19 cellular contexts compared by ENCODE assay signal in the genomic region with DNA sequence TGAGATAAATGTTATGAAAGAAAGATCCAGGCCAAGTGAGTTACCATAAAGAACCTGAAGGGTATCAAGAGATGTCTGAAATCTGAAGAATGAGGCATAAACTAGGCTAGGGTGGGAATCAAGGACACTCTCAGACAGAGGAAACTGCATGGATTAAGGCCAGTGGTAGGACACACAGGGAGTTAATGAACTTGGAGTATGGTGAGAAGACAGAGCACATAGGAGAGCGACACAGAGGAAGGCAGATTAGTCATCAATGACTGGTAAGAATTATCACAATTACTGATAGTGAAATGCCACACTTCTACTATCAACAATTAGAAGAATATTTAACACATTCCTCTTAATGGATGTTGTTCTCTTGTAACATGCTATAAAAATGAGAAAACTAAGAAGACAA.
DNase-seq lines count a peak whose midpoint lies in the region; ATAC-seq and TF ChIP-seq lines count a peak whose summit lies in the region.
"Had no signal": no experiment of that assay in that cellular context is flagged by ENCODE, and none has a peak within 500 bp of the region (broad histone marks: within the 10 kb centered on the region; RNA-seq: fewer than 3 reads in every experiment).

No MANE protein-coding gene starts in this region.

- no peaks in the 10 kb centered on the region for H3K36me3 ChIP-seq in ovary

- POLR2A ChIA-PET in activated naive CD8-positive, alpha-beta T cell treated with anti-CD3 and anti-CD28 coated beads, Interleukin-2, amount 10 ng/mL, durations not matched to agents 7 days and 5 days (lab: Charles Lee), result no interaction called here
- POLR2A ChIA-PET in RWPE1 (lab: Yijun Ruan, JAX; ENCODE audit: low non-redundant PET), result no interaction called here

- WGBS in ovary, 3 donors, result 6 to 31% (median 24%) methylated on average over 1 of the region's 1 CpG

- no peaks in the 10 kb centered on the region for H3K27me3 ChIP-seq in ovary
- H3K27me3 ChIP-seq: BLaER1, heart right ventricle, suprapubic skin had no signal

- no peak overlapping the region for H3K27ac ChIP-seq in RWPE1
- H3K27ac ChIP-seq in ovary, result no peak overlapping the region
- H3K27ac ChIP-seq: BLaER1, HL-60, suprapubic skin had no signal

- no peaks in the 10 kb centered on the region for H3K9me3 ChIP-seq in ovary
- H3K9me3 ChIP-seq: BLaER1, suprapubic skin had no signal

- DNase-seq in CD14-positive monocyte (ENCODE audit: low spot score), result no peak
- DNase-seq in GM03348 (ENCODE audit: low spot score), result peak; percentile 10
- no peak for DNase-seq in activated naive CD8-positive, alpha-beta T cell treated with anti-CD3 and anti-CD28 coated beads, Interleukin-2, amount 10 ng/mL, durations not matched to agents 7 days and 5 days
- peak; percentile 9 for DNase-seq in fibroblast of the aortic adventitia (ENCODE audit: low read depth)
- DNase-seq in HPDE6-E6E7 (ENCODE audit: extremely low spot score), result no peak
- no peak for DNase-seq in RWPE1 (ENCODE audit: low spot score)
- no peak for DNase-seq in ovary
- DNase-seq: activated CD4-positive, alpha-beta T cell treated with anti-CD3 and anti-CD28 coated beads, Interleukin-2, amount 50 U/mL, for 4 hours; anterior cingulate cortex; GF-D8; H7; heart right ventricle; OCI-M1 had no signal

- TF ChIP-seq EP300 in ovary (IDR thresholded peaks at IDR 0.05), result no peak

- H3K4me3 Mint-ChIP-seq in CD14-positive monocyte, result no peak overlapping the region
- no peak overlapping the region for H3K4me3 Mint-ChIP-seq in activated naive CD8-positive, alpha-beta T cell treated with anti-CD3 and anti-CD28 coated beads, Interleukin-2, amount 10 ng/mL, durations not matched to agents 7 days and 5 days
- H3K4me3 Mint-ChIP-seq: neural crest cell had no signal

- H3K4me3 ChIP-seq in fibroblast of the aortic adventitia (ENCODE audit: low read depth, low read length), result no peak overlapping the region
- no peak overlapping the region for H3K4me3 ChIP-seq in ovary
- H3K4me3 ChIP-seq: BLaER1, heart right ventricle, suprapubic skin had no signal

- H3K4me1 ChIP-seq in ovary (ENCODE audit: insufficient read depth), result no peaks in the 10 kb centered on the region
- H3K4me1 ChIP-seq: BLaER1, suprapubic skin had no signal

- no peak for ATAC-seq in activated naive CD8-positive, alpha-beta T cell treated with anti-CD3 and anti-CD28 coated beads, Interleukin-2, amount 10 ng/mL, durations not matched to agents 7 days and 5 days (ENCODE audit: low read depth)
- no peak for ATAC-seq in GM19397 (IDR thresholded peaks at IDR 0.05; ENCODE audit: unreplicated experiment)
- ATAC-seq: heart right ventricle, left lobe of liver had no signal

- peak overlapping the region; percentile 47 to 92 (median 81) for H3K27ac Mint-ChIP-seq in CD14-positive monocyte
- peak overlapping the region; percentile 59 for H3K27ac Mint-ChIP-seq in activated naive CD8-positive, alpha-beta T cell treated with anti-CD3 and anti-CD28 coated beads, Interleukin-2, amount 10 ng/mL, durations not matched to agents 7 days and 5 days

- no peaks in the 10 kb centered on the region for H3K9me3 Mint-ChIP-seq in CD14-positive monocyte
- H3K9me3 Mint-ChIP-seq in activated naive CD8-positive, alpha-beta T cell treated with anti-CD3 and anti-CD28 coated beads, Interleukin-2, amount 10 ng/mL, durations not matched to agents 7 days and 5 days, result no peaks in the 10 kb centered on the region
- H3K9me3 Mint-ChIP-seq: neural crest cell had no signal

- H3K4me1 Mint-ChIP-seq in CD14-positive monocyte, result peaks cover 26% of the 10 kb centered on the region
- peaks cover 22% of the 10 kb centered on the region for H3K4me1 Mint-ChIP-seq in activated naive CD8-positive, alpha-beta T cell treated with anti-CD3 and anti-CD28 coated beads, Interleukin-2, amount 10 ng/mL, durations not matched to agents 7 days and 5 days

- intact Hi-C loops in CD14-positive monocyte (cut with micrococcal nuclease) (loop anchor here in 1 of 2 donors (5.0 kb wide), 1 partner anchor 474 kb away; no protein-coding TSS in a partner anchor), ovary (cut with DNase I) (loop anchor here in 3 of 4 donors (5.0 to 10.0 kb wide), 3 partner anchors 172 to 474 kb away; no protein-coding TSS in a partner anchor)

- TF ChIP-seq POLR2A in ovary (IDR thresholded peaks at IDR 0.05), result no peak

- CTCF ChIA-PET in RWPE1 (lab: Yijun Ruan, JAX), result no interaction called here

- TF ChIP-seq CTCF in CD14-positive monocyte (IDR thresholded peaks at IDR 0.05), result no peak
- TF ChIP-seq CTCF in fibroblast of the aortic adventitia (IDR thresholded peaks at IDR 0.05; ENCODE audit: insufficient read depth, low read length), result no peak
- TF ChIP-seq CTCF in RWPE1 (conservative IDR thresholded peaks at IDR 0.05; ENCODE audit: low read depth), result no peak
- TF ChIP-seq CTCF in ovary (IDR thresholded peaks at IDR 0.05), result no peak

- H3K36me3 Mint-ChIP-seq in CD14-positive monocyte, result peaks cover 12 to 20% of the 10 kb centered on the region in 2 donors
- H3K36me3 Mint-ChIP-seq in activated naive CD8-positive, alpha-beta T cell treated with anti-CD3 and anti-CD28 coated beads, Interleukin-2, amount 10 ng/mL, durations not matched to agents 7 days and 5 days, result peaks cover 13% of the 10 kb centered on the region

- no peaks in the 10 kb centered on the region for H3K27me3 Mint-ChIP-seq in CD14-positive monocyte (ENCODE audit: low read depth in 3 of 3)
- H3K27me3 Mint-ChIP-seq in activated naive CD8-positive, alpha-beta T cell treated with anti-CD3 and anti-CD28 coated beads, Interleukin-2, amount 10 ng/mL, durations not matched to agents 7 days and 5 days, result no peaks in the 10 kb centered on the region

Comparison
In these comparisons a context has a peak if more than half of its experiments do, and no peak if none do; other contexts are left out.
1. DNase-seq: peak in GM03348 (single experiment) and fibroblast of the aortic adventitia (single experiment); none in CD14-positive monocyte (single experiment), activated naive CD8-positive, alpha-beta T cell treated with anti-CD3 and anti-CD28 coated beads, Interleukin-2, amount 10 ng/mL, durations not matched to agents 7 days and 5 days (single experiment), HPDE6-E6E7 (single experiment), RWPE1 (single experiment) and ovary (0 of 5).